Comparison of ENCODE assay signal across 8 cellular contexts in genomic region chr9:136546697-136547481, GRCh38. TPM values are rescaled to one million over a fixed set of nuclear protein-coding genes. Genes with fewer than 3 reads are reported as not detected.
DNase-seq lines count a peak whose midpoint lies in the region; ATAC-seq, FAIRE-seq and TF ChIP-seq lines count a peak whose summit lies in the region.

No MANE protein-coding gene starts in this region.

- no peaks in the 10 kb centered on the region for H3K36me3 Mint-ChIP-seq in IgD-negative memory B cell

- H3K4me1 ChIP-seq in keratinocyte (ENCODE audit: control insufficient read depth, extremely low read depth, insufficient read depth, low read length), result peaks cover 42% of the 10 kb centered on the region

- H3K27ac ChIP-seq in VCaP (peak overlapping the region; percentile 97), keratinocyte (ENCODE audit: control insufficient read depth, insufficient read depth, low read length) (peak overlapping the region; percentile 84)

- H3K4me3 ChIP-seq in cardiac fibroblast (replicated peaks in 1 of 2; ENCODE audit: low read depth in 2 of 2, low read length in 2 of 2) (peak overlapping the region; percentile 47 to 54), keratinocyte (ENCODE audit: control insufficient read depth in 2 of 3, extremely low read depth in 1 of 3, insufficient read depth in 2 of 3, low read depth in 1 of 3, low read length in 3 of 3) (peak overlapping the region; percentile 43 to 59 (median 48))

- H2AFZ ChIP-seq in keratinocyte (ENCODE audit: control insufficient read depth, low read length), result no peak overlapping the region

- no peaks in the 10 kb centered on the region for H3K9me3 Mint-ChIP-seq in IgD-negative memory B cell

- peak; percentile 32 for FAIRE-seq in keratinocyte (lab: Jason Lieb, UNC)

- H3K27ac Mint-ChIP-seq in IgD-negative memory B cell, result peak overlapping the region in 2 of 3 donors; percentile 67 to 94

- peak; percentile 16; the same call in 1 of the 2 replicates for TF ChIP-seq CTCF in VCaP (conservative IDR thresholded peaks at IDR 0.05)
- TF ChIP-seq CTCF in cardiac fibroblast (IDR thresholded peaks at IDR 0.05; ENCODE audit: low read depth, low read length), result no peak
- peak in 1 of 3 experiments; percentile 3 for TF ChIP-seq CTCF in keratinocyte (optimal IDR thresholded peaks at IDR 0.05 in 1 of 3, IDR thresholded peaks at IDR 0.05 in 1 of 3, conservative IDR thresholded peaks at IDR 0.05 in 1 of 3; ENCODE audit: extremely low read depth in 1 of 3, insufficient read depth in 2 of 3, low read length in 3 of 3)

- peaks cover 3% of the 10 kb centered on the region for H3K9me1 ChIP-seq in keratinocyte (ENCODE audit: control insufficient read depth, extremely low read depth, insufficient read depth, low read length)

- ATAC-seq in GM18511 (IDR thresholded peaks at IDR 0.05; ENCODE audit: unreplicated experiment) (peak; percentile 4), GM21515 (IDR thresholded peaks at IDR 0.05; ENCODE audit: unreplicated experiment) (no peak)

- dilution Hi-C loops in keratinocyte (cut with MboI; ENCODE audit: extremely low pct_ligation_motif_present, low sequenced_read_pairs), result no loop called here

- no peaks in the 10 kb centered on the region for H3K27me3 Mint-ChIP-seq in IgD-negative memory B cell

- peaks cover 14 to 16% of the 10 kb centered on the region in 2 experiments for H3K36me3 ChIP-seq in keratinocyte (ENCODE audit: control insufficient read depth in 2 of 2, extremely low read depth in 1 of 2, insufficient read depth in 2 of 2, low read length in 2 of 2)

- H3K4me2 ChIP-seq in keratinocyte (ENCODE audit: control insufficient read depth, extremely low read depth, insufficient read depth, low read depth, low read length), result peak overlapping the region; percentile 71

- H4K20me1 ChIP-seq in keratinocyte (ENCODE audit: control insufficient read depth, extremely low read depth, insufficient read depth, low read length), result peaks cover 26% of the 10 kb centered on the region

- H3K27me3 ChIP-seq in keratinocyte (ENCODE audit: control insufficient read depth, extremely low read depth, insufficient read depth, low read length), result no peaks in the 10 kb centered on the region

- H3K79me2 ChIP-seq in keratinocyte (ENCODE audit: control insufficient read depth, insufficient read depth, low read length), result peaks cover 38% of the 10 kb centered on the region

- H3K4me1 Mint-ChIP-seq in IgD-negative memory B cell, result peaks cover under 1 to 10% (median 9%) of the 10 kb centered on the region in 3 donors

- DNase-seq in cardiac fibroblast (ENCODE audit: low read depth in 2 of 2), result peak in 1 of 2 donors; percentile 79
- no peak for DNase-seq in keratinocyte (ENCODE audit: low read depth, low spot score)
- peak in 2 of 3 donors; percentile 27 to 40 for DNase-seq in stimulated activated CD4-positive, alpha-beta T cell treated with anti-CD3 and anti-CD28 coated beads, Interleukin-12 subunit alpha, Interleukin-12 subunit beta, amount 100 ng/mL, for 48 hours (ENCODE audit: low read depth in 2 of 3, low spot score in 1 of 3)
- no peak for DNase-seq in NCI-H82 (lab: John Stamatoyannopoulos, UW)

- no peaks in the 10 kb centered on the region for H3K9me3 ChIP-seq in keratinocyte (ENCODE audit: control insufficient read depth, low read depth, low read length)

- peak overlapping the region; percentile 82 to 97 (median 89) for H3K4me3 Mint-ChIP-seq in IgD-negative memory B cell

- peak overlapping the region; percentile 84 for H3K9ac ChIP-seq in keratinocyte (ENCODE audit: control insufficient read depth, extremely low read depth, insufficient read depth, low read length)

RNA-seq across cellular contexts. Expression of gene NOTCH1, which starts 1.0 kb away (rescaled TPM):
- polyA plus RNA-seq in IgD-negative memory B cell, result 3.5 TPM
- polyA plus RNA-seq in keratinocyte, result 6.1 to 10.6 TPM (median 9.2 TPM) in 3 replicates
- polyA plus RNA-seq in keratinocyte (2011; ENCODE audit: low read depth), result 29.9 TPM
- polyA plus RNA-seq in keratinocyte (2011; cell fraction: cytosol; rRNA removed), result 4.8 and 10.2 TPM in 2 replicates
- 93.0 and 122 TPM in 2 replicates for polyA plus RNA-seq in keratinocyte (2011; cell fraction: nucleus; rRNA removed)
- polyA plus RNA-seq in keratinocyte (2012; ENCODE audit: low replicate concordance), result 34.8 and 46.5 TPM in 2 replicates
- 34.6 to 70.3 TPM (median 38.1 TPM) in 3 replicates for polyA minus RNA-seq in keratinocyte
- 87.9 TPM for polyA minus RNA-seq in keratinocyte (2011; cell fraction: cytosol; rRNA and poly(A)+ RNA removed)
- 267 and 300 TPM in 2 replicates for polyA minus RNA-seq in keratinocyte (2011; cell fraction: nucleus; rRNA and poly(A)+ RNA removed)

Comparison
In these comparisons a context has a peak if more than half of its experiments do, and no peak if none do; other contexts are left out.
1. DNase-seq: peak in stimulated activated CD4-positive, alpha-beta T cell treated with anti-CD3 and anti-CD28 coated beads, Interleukin-12 subunit alpha, Interleukin-12 subunit beta, amount 100 ng/mL, for 48 hours (2 of 3); none in keratinocyte (single experiment) and NCI-H82 (single experiment).